ENCODE assay signal across 17 cellular contexts in genomic region chr9:127529671-127530070, GRCh38.
A peak's percentile ranks its signal among the peaks of the same experiment; 100 is the strongest.
DNase-seq lines count a peak whose midpoint lies in the region; ATAC-seq and TF ChIP-seq lines count a peak whose summit lies in the region.
"Had no signal": no experiment of that assay in that cellular context is flagged by ENCODE, and none has a peak within 500 bp of the region (broad histone marks: within the 10 kb centered on the region; RNA-seq: fewer than 3 reads in every experiment).

No MANE protein-coding gene starts in this region.

- H3K9me3 ChIP-seq in testis = no peaks in the 10 kb centered on the region
- no peaks in the 10 kb centered on the region for H3K9me3 ChIP-seq in T-helper 17 cell (ENCODE audit: control insufficient read depth, low read length, poor library complexity, severe bottlenecking)

- peak overlapping the region; percentile 77; the same call in 1 of the 2 replicates for H3K27ac Mint-ChIP-seq in HFFc6
- peak overlapping the region; percentile 39 for H3K27ac Mint-ChIP-seq in activated T-helper 17 cell treated with anti-CD3 and anti-CD28 coated beads, Interleukin-2, amount 50 U/mL, for 72 hours
- peak overlapping the region; percentile 22 for H3K27ac Mint-ChIP-seq in nephron progenitor cell
- no peak overlapping the region for H3K27ac Mint-ChIP-seq in T-helper 17 cell
- H3K27ac Mint-ChIP-seq: activated CD4-positive, alpha-beta T cell treated with anti-CD3 and anti-CD28 coated beads for 36 hours; activated T-helper 2 cell treated with anti-CD3 and anti-CD28 coated beads, Interferon-gamma antibody, Interleukin-2, Interleukin-4, amounts not matched to agents 10 μg/mL and 5 μg/mL and 100 μg/mL, durations not matched to agents 14 hours and 24 hours and 36 hours; CD4-positive, alpha-beta memory T cell had no signal

- H3K36me3 Mint-ChIP-seq in HFFc6 (ENCODE audit: low read depth) (peaks cover 56% of the 10 kb centered on the region), nephron progenitor cell (ENCODE audit: low read depth) (peaks cover 40% of the 10 kb centered on the region), T-helper 17 cell (ENCODE audit: low read depth) (peaks cover 11% of the 10 kb centered on the region)
- H3K36me3 Mint-ChIP-seq in activated T-helper 17 cell treated with anti-CD3 and anti-CD28 coated beads, Interleukin-2, amount 50 U/mL, for 72 hours (ENCODE audit: low read depth) = peaks cover 38% of the 10 kb centered on the region

- no peaks in the 10 kb centered on the region for H3K36me3 ChIP-seq in testis (ENCODE audit: low read depth, missing control alignments)
- H3K36me3 ChIP-seq: breast epithelium had no signal

- H3K4me1 Mint-ChIP-seq in HFFc6 (ENCODE audit: low read depth) (peaks cover 68% of the 10 kb centered on the region), nephron progenitor cell (peaks cover 32% of the 10 kb centered on the region), T-helper 17 cell (peaks cover 6% of the 10 kb centered on the region)
- H3K4me1 Mint-ChIP-seq in activated T-helper 17 cell treated with anti-CD3 and anti-CD28 coated beads, Interleukin-2, amount 50 U/mL, for 72 hours = no peaks in the 10 kb centered on the region
- H3K4me1 Mint-ChIP-seq: activated CD4-positive, alpha-beta T cell treated with anti-CD3 and anti-CD28 coated beads for 36 hours; CD4-positive, alpha-beta memory T cell had no signal

- TF ChIP-seq CTCF in HFFc6 (IDR thresholded peaks at IDR 0.05) = no peak
- TF ChIP-seq CTCF in nephron progenitor cell (IDR thresholded peaks at IDR 0.05) = no peak
- no peak for TF ChIP-seq CTCF in testis (IDR thresholded peaks at IDR 0.05)

- TF ChIP-seq POLR2A in testis (IDR thresholded peaks at IDR 0.05) = no peak

- no peak overlapping the region for H3K4me3 ChIP-seq in testis
- H3K4me3 ChIP-seq: breast epithelium had no signal

- H3K27me3 ChIP-seq in testis = no peaks in the 10 kb centered on the region
- H3K27me3 ChIP-seq: breast epithelium had no signal

- H3K4me1 ChIP-seq in testis = peaks cover 36% of the 10 kb centered on the region

- intact Hi-C loops in testis (cut with DNase I; ENCODE audit: low total_unique reads) = no loop called here

- H3K4me3 Mint-ChIP-seq in HFFc6 (no peak overlapping the region), nephron progenitor cell (no peak overlapping the region), T-helper 17 cell (no peak overlapping the region)
- no peak overlapping the region for H3K4me3 Mint-ChIP-seq in activated T-helper 17 cell treated with anti-CD3 and anti-CD28 coated beads, Interleukin-2, amount 50 U/mL, for 72 hours
- H3K4me3 Mint-ChIP-seq: activated CD4-positive, alpha-beta T cell treated with anti-CD3 and anti-CD28 coated beads for 36 hours; CD4-positive, alpha-beta memory T cell; neural crest cell had no signal

- no peak for ATAC-seq in activated T-helper 17 cell treated with anti-CD3 and anti-CD28 coated beads, Interleukin-2, amount 50 U/mL, for 72 hours (replicated peaks)
- ATAC-seq in T-helper 17 cell = no peak
- ATAC-seq: activated CD4-positive, alpha-beta T cell treated with anti-CD3 and anti-CD28 coated beads for 36 hours; HepG2 had no signal

- peak overlapping the region; percentile 37 to 58 for H3K27ac ChIP-seq in testis

- WGBS in testis, 2 donors = 89% methylated on average over 4 of the region's 4 CpGs

- H3K9me3 Mint-ChIP-seq in HFFc6 = peaks cover 8% of the 10 kb centered on the region; the same call in 1 of the 2 replicates
- no peaks in the 10 kb centered on the region for H3K9me3 Mint-ChIP-seq in activated T-helper 17 cell treated with anti-CD3 and anti-CD28 coated beads, Interleukin-2, amount 50 U/mL, for 72 hours
- H3K9me3 Mint-ChIP-seq in nephron progenitor cell = peaks cover 19% of the 10 kb centered on the region

- DNase-seq in HFFc6 (no peak), nephron progenitor cell (no peak), testis (no peak), T-helper 17 cell (no peak), DMS153 (lab: John Stamatoyannopoulos, UW) (no peak)
- no peak for DNase-seq in stimulated activated CD4-positive, alpha-beta T cell treated with anti-CD3 and anti-CD28 coated beads, Interleukin-2, amount 100 ng/mL, for 24 hours
- DNase-seq: activated CD4-positive, alpha-beta T cell treated with anti-CD3 and anti-CD28 coated beads for 36 hours; CD4-positive, alpha-beta memory T cell; erythroblast; kidney glomerular epithelial cell; NCI-H524 treated with DMSO at 0.1 percent for 48 hours; stimulated activated CD8-positive, alpha-beta memory T cell treated with anti-CD3 and anti-CD28 coated beads, Interleukin-4, amount 100 ng/mL, for 48 hours had no signal

- H3K27me3 Mint-ChIP-seq in HFFc6 (ENCODE audit: insufficient read depth) (peaks cover 13% of the 10 kb centered on the region), nephron progenitor cell (ENCODE audit: low read depth, poor library complexity) (peaks cover 3% of the 10 kb centered on the region), T-helper 17 cell (no peaks in the 10 kb centered on the region)
- no peaks in the 10 kb centered on the region for H3K27me3 Mint-ChIP-seq in activated T-helper 17 cell treated with anti-CD3 and anti-CD28 coated beads, Interleukin-2, amount 50 U/mL, for 72 hours
- H3K27me3 Mint-ChIP-seq: activated CD4-positive, alpha-beta T cell treated with anti-CD3 and anti-CD28 coated beads for 36 hours; CD4-positive, alpha-beta memory T cell had no signal
